Comparison of ENCODE assay signal across 23 cellular contexts in genomic region chr6:10733863-10734262, GRCh38. TPM values are rescaled to one million over a fixed set of nuclear protein-coding genes. Genes with fewer than 3 reads are reported as not detected.
A peak's percentile ranks its signal among the peaks of the same experiment; 100 is the strongest.
DNase-seq lines count a peak whose midpoint lies in the region; ATAC-seq and TF ChIP-seq lines count a peak whose summit lies in the region.
"Had no signal": no experiment of that assay in that cellular context is flagged by ENCODE, and none has a peak within 500 bp of the region (broad histone marks: within the 10 kb centered on the region; RNA-seq: fewer than 3 reads in every experiment).

No MANE protein-coding gene starts in this region.

- no peak for ATAC-seq in activated naive CD4-positive, alpha-beta T cell treated with anti-CD3 and anti-CD28 coated beads, Interleukin-2, amount 50 U/mL, for 72 hours
- ATAC-seq in Panc1 (peak; percentile 47; the same call in 1 of the 2 replicates), HG02938 (IDR thresholded peaks at IDR 0.05; ENCODE audit: unreplicated experiment) (no peak)
- ATAC-seq: sciatic nerve, upper lobe of right lung had no signal

- H3K27ac ChIP-seq in Panc1 (ENCODE audit: low read length) (peak overlapping the region; percentile 98), epithelial cell of prostate (peak overlapping the region; percentile 71), parathyroid adenoma (peak overlapping the region; percentile 59), brain microvascular endothelial cell (no peak overlapping the region)
- H3K27ac ChIP-seq: BLaER1 treated with 17β-estradiol and CSF1 and Interleukin-3, amounts not matched to agents 10 nM and 100 nM; ovary; Peyer's patch; SK-N-MC; upper lobe of right lung; WERI-Rb-1 had no signal

- no peak for DNase-seq in activated naive CD4-positive, alpha-beta T cell treated with anti-CD3 and anti-CD28 coated beads, Interleukin-2, amount 50 U/mL, for 72 hours (ENCODE audit: low spot score in 2 of 2)
- no peak for DNase-seq in activated naive CD4-positive, alpha-beta T cell treated with anti-CD3 and anti-CD28 coated beads, Interleukin-2, amount 50 U/mL, for 16 hours
- DNase-seq in Panc1 (ENCODE audit: low read depth, low spot score) (no peak), epithelial cell of prostate (ENCODE audit: low read depth, low spot score) (no peak), posterior cingulate gyrus (no peak), brain microvascular endothelial cell (no peak)
- DNase-seq: activated effector memory CD4-positive, alpha-beta T cell treated with Interleukin-2 at 50 U/mL for 16 hours; EL; hypothalamus; Kasumi-1; NCI-H2081; ovary; Peyer's patch; stimulated activated CD8-positive, alpha-beta memory T cell treated with anti-CD3 and anti-CD28 coated beads, Interleukin-4, amount 100 ng/mL, for 48 hours; upper lobe of right lung had no signal

- H3K4me1 ChIP-seq in Panc1 (ENCODE audit: control insufficient read depth, insufficient read depth, low read length) (peaks cover 31% of the 10 kb centered on the region), parathyroid adenoma (peaks cover 20% of the 10 kb centered on the region)
- H3K4me1 ChIP-seq: Peyer's patch, upper lobe of right lung had no signal

- H3K4me3 ChIP-seq in Panc1 (ENCODE audit: low read depth in 2 of 2, low read length in 2 of 2) (no peak overlapping the region), parathyroid adenoma (ENCODE audit: low read depth, low read length) (no peak overlapping the region), brain microvascular endothelial cell (ENCODE audit: low read depth, low read length) (no peak overlapping the region)
- H3K4me3 ChIP-seq: BLaER1 treated with 17β-estradiol and CSF1 and Interleukin-3, amounts not matched to agents 10 nM and 100 nM; lung; ovary; Peyer's patch; SK-N-MC; upper lobe of right lung had no signal

- peak overlapping the region; percentile 59 for H2AFZ ChIP-seq in parathyroid adenoma

- H3K79me2 ChIP-seq in parathyroid adenoma = no peaks in the 10 kb centered on the region

- BruUV-seq in Panc1 (replicated peaks; lab: Mats Ljungman, UMichigan) = no TSS peak

- CTCF ChIA-PET in Panc1 (lab: Charles Lee) = no interaction called here

- intact Hi-C loops in Panc1 (cut with micrococcal nuclease; ENCODE audit: unreplicated experiment) = no loop called here
- intact Hi-C loops in posterior cingulate gyrus (cut with DNase I) = no loop called here

- H3K9me3 Mint-ChIP-seq in activated naive CD4-positive, alpha-beta T cell treated with anti-CD3 and anti-CD28 coated beads, Interleukin-2, amount 50 U/mL, for 72 hours = no peaks in the 10 kb centered on the region

- no peak overlapping the region for H3K4me2 ChIP-seq in parathyroid adenoma (ENCODE audit: low read length)
- H3K4me2 ChIP-seq: BLaER1 treated with 17β-estradiol and CSF1 and Interleukin-3, amounts not matched to agents 10 nM and 100 nM had no signal

- in situ Hi-C loops in Panc1 (cut with HindIII; ENCODE audit: low pct_unique_long_range_greater_than_20kb, low sequenced_read_pairs) (no loop called here), brain microvascular endothelial cell (cut with HindIII; ENCODE audit: low pct_ligation_motif_present, low sequenced_read_pairs) (no loop called here)

- H3K27me3 ChIP-seq in Panc1 (ENCODE audit: control insufficient read depth, insufficient read depth, low read length) (no peaks in the 10 kb centered on the region), parathyroid adenoma (ENCODE audit: control insufficient read depth, insufficient read depth, low read length) (no peaks in the 10 kb centered on the region), brain microvascular endothelial cell (replicated peaks) (no peaks in the 10 kb centered on the region)
- H3K27me3 ChIP-seq: BLaER1 treated with 17β-estradiol and CSF1 and Interleukin-3, amounts not matched to agents 10 nM and 100 nM; ovary; Peyer's patch; upper lobe of right lung had no signal

- H3K36me3 Mint-ChIP-seq in activated naive CD4-positive, alpha-beta T cell treated with anti-CD3 and anti-CD28 coated beads, Interleukin-2, amount 50 U/mL, for 72 hours = peaks cover 7 to 12% of the 10 kb centered on the region in 2 donors

- H3K9me3 ChIP-seq in Panc1 (ENCODE audit: control insufficient read depth, insufficient read depth, low read depth, low read length) = no peaks in the 10 kb centered on the region
- no peaks in the 10 kb centered on the region for H3K9me3 ChIP-seq in parathyroid adenoma (ENCODE audit: control insufficient read depth, low read length)
- H3K9me3 ChIP-seq: ovary, Peyer's patch, upper lobe of right lung had no signal

- no peak for TF ChIP-seq CTCF in Panc1 (IDR thresholded peaks at IDR 0.05)
- no peak for TF ChIP-seq CTCF in parathyroid adenoma (IDR thresholded peaks at IDR 0.05)
- no peak for TF ChIP-seq CTCF in brain microvascular endothelial cell (IDR thresholded peaks at IDR 0.05; ENCODE audit: low read depth, low read length, missing control alignments)

- peak overlapping the region; percentile 50 to 67 for H3K27ac Mint-ChIP-seq in activated naive CD4-positive, alpha-beta T cell treated with anti-CD3 and anti-CD28 coated beads, Interleukin-2, amount 50 U/mL, for 72 hours
- H3K27ac Mint-ChIP-seq: dendritic cell treated with granulocyte-macrophage colony-stimulating factor and Interleukin-4, amounts not matched to agents 40 ng/mL and 50 ng/mL, for 4 days had no signal

- no peak overlapping the region for H3K9ac ChIP-seq in parathyroid adenoma
- H3K9ac ChIP-seq: BLaER1 treated with 17β-estradiol and CSF1 and Interleukin-3, amounts not matched to agents 10 nM and 100 nM had no signal

- H3K36me3 ChIP-seq in Panc1 (ENCODE audit: control insufficient read depth, insufficient read depth, low read length) (peaks cover 5% of the 10 kb centered on the region; the same call in 1 of the 2 replicates), parathyroid adenoma (ENCODE audit: control insufficient read depth, insufficient read depth, low read length) (no peaks in the 10 kb centered on the region), brain microvascular endothelial cell (replicated peaks) (peaks cover 7% of the 10 kb centered on the region)
- H3K36me3 ChIP-seq: ovary had no signal

- POLR2A ChIA-PET in Panc1 (lab: Charles Lee) = interaction anchor here (1.2 kb wide), 1 partner anchor 39 kb away, joined by 4 read pairs; the partner anchor contains the start of genes C6orf52 and PAK1IP1

RNA-seq across cellular contexts. Expression of gene TMEM14C, which starts 11.0 kb away (rescaled TPM):
- total RNA-seq in activated naive CD4-positive, alpha-beta T cell treated with anti-CD3 and anti-CD28 coated beads, Interleukin-2, amount 50 U/mL, for 72 hours = 10 to 100 TPM; 67.2 to 91.1 TPM
- total RNA-seq in Panc1 (2021; ENCODE audit: unreplicated experiment) = 159 TPM
- polyA plus RNA-seq in Panc1 (2012; ENCODE audit: insufficient read length) = 134 TPM

RNA-seq across cellular contexts. Expression of gene TMEM14B, which starts 13.7 kb away (rescaled TPM):
- total RNA-seq in activated naive CD4-positive, alpha-beta T cell treated with anti-CD3 and anti-CD28 coated beads, Interleukin-2, amount 50 U/mL, for 72 hours = 100 to 1,000 TPM in 1 of 2 donors, 10 to 100 TPM in 1; 86.7 to 104 TPM
- total RNA-seq in Panc1 (2021; ENCODE audit: unreplicated experiment) = 180 TPM
- polyA plus RNA-seq in Panc1 (2012; ENCODE audit: insufficient read length) = 103 TPM

RNA-seq across cellular contexts. Expression of gene PAK1IP1, which starts 39.1 kb away (rescaled TPM):
- total RNA-seq in activated naive CD4-positive, alpha-beta T cell treated with anti-CD3 and anti-CD28 coated beads, Interleukin-2, amount 50 U/mL, for 72 hours = 10 to 100 TPM; 20.3 TPM
- total RNA-seq in Panc1 (2021; ENCODE audit: unreplicated experiment) = 27.3 TPM
- 18.1 TPM for polyA plus RNA-seq in Panc1 (2012; ENCODE audit: insufficient read length)

RNA-seq across cellular contexts. Expression of gene C6orf52, which starts 39.4 kb away (rescaled TPM):
- 1 to 10 TPM in 1 of 2 donors, not detected in 1; 1.0 TPM for total RNA-seq in activated naive CD4-positive, alpha-beta T cell treated with anti-CD3 and anti-CD28 coated beads, Interleukin-2, amount 50 U/mL, for 72 hours
- 6.5 TPM for total RNA-seq in Panc1 (2021; ENCODE audit: unreplicated experiment)
- 5.1 TPM for polyA plus RNA-seq in Panc1 (2012; ENCODE audit: insufficient read length)
- total RNA-seq: Peyer's patch, upper lobe of right lung had no signal
